In genomic region chr5:61313960-61314681, GRCh38 we compare ENCODE assay signal across 11 cellular contexts. TPM values are rescaled to one million over a fixed set of nuclear protein-coding genes. Genes with fewer than 3 reads are reported as not detected.
DNase-seq lines count a peak whose midpoint lies in the region; ATAC-seq and TF ChIP-seq lines count a peak whose summit lies in the region.
"Had no signal": no experiment of that assay in that cellular context is flagged by ENCODE, and none has a peak within 500 bp of the region (broad histone marks: within the 10 kb centered on the region; RNA-seq: fewer than 3 reads in every experiment).

No MANE protein-coding gene starts in this region.

- peak; percentile 59 to 70 for ATAC-seq in activated naive CD4-positive, alpha-beta T cell treated with anti-CD3 and anti-CD28 coated beads, Interleukin-2, amount 50 U/mL, for 72 hours
- peak; percentile 80 for ATAC-seq in thoracic aorta (ENCODE audit: insufficient number of reproducible peaks, low FRiP score, low read depth)
- ATAC-seq: left ventricle myocardium superior had no signal

- intact Hi-C loops in ovary (cut with DNase I) = no loop called here

- no peak for TF ChIP-seq EP300 in ovary (IDR thresholded peaks at IDR 0.05)

- H3K27me3 ChIP-seq in SJCRH30 (no peaks in the 10 kb centered on the region), thoracic aorta (replicated peaks; ENCODE audit: insufficient read depth) (no peaks in the 10 kb centered on the region), ovary (no peaks in the 10 kb centered on the region), Peyer's patch (no peaks in the 10 kb centered on the region)

- no peak overlapping the region for H3K4me3 ChIP-seq in SJCRH30
- H3K4me3 ChIP-seq in fibroblast of the aortic adventitia (ENCODE audit: low read depth, low read length) = no peak overlapping the region
- no peak overlapping the region for H3K4me3 ChIP-seq in thoracic aorta
- H3K4me3 ChIP-seq in ovary = no peak overlapping the region
- no peak overlapping the region for H3K4me3 ChIP-seq in Peyer's patch

- no peaks in the 10 kb centered on the region for H3K9me3 Mint-ChIP-seq in activated naive CD4-positive, alpha-beta T cell treated with anti-CD3 and anti-CD28 coated beads, Interleukin-2, amount 50 U/mL, for 72 hours

- peak overlapping the region; percentile 77 for H3K27ac ChIP-seq in SJCRH30
- peak overlapping the region; percentile 51 to 66 for H3K27ac ChIP-seq in thoracic aorta
- no peak overlapping the region for H3K27ac ChIP-seq in ovary
- no peak overlapping the region for H3K27ac ChIP-seq in Peyer's patch

- no peak for TF ChIP-seq CTCF in fibroblast of the aortic adventitia (IDR thresholded peaks at IDR 0.05; ENCODE audit: insufficient read depth, low read length)
- no peak for TF ChIP-seq CTCF in thoracic aorta (IDR thresholded peaks at IDR 0.05)
- no peak for TF ChIP-seq CTCF in ovary (IDR thresholded peaks at IDR 0.05)
- no peak for TF ChIP-seq CTCF in Peyer's patch (IDR thresholded peaks at IDR 0.05)

- H3K9me3 ChIP-seq in SJCRH30 (replicated peaks) (no peaks in the 10 kb centered on the region), thoracic aorta (no peaks in the 10 kb centered on the region), ovary (no peaks in the 10 kb centered on the region), Peyer's patch (no peaks in the 10 kb centered on the region)

- no peaks in the 10 kb centered on the region for H3K36me3 ChIP-seq in SJCRH30
- no peaks in the 10 kb centered on the region for H3K36me3 ChIP-seq in thoracic aorta
- H3K36me3 ChIP-seq in ovary = no peaks in the 10 kb centered on the region
- no peaks in the 10 kb centered on the region for H3K36me3 ChIP-seq in Peyer's patch

- H3K36me3 Mint-ChIP-seq in activated naive CD4-positive, alpha-beta T cell treated with anti-CD3 and anti-CD28 coated beads, Interleukin-2, amount 50 U/mL, for 72 hours = no peaks in the 10 kb centered on the region
- H3K36me3 Mint-ChIP-seq: CD4-positive, alpha-beta memory T cell had no signal

- 18 to 39% (median 38%) methylated on average over 1 of the region's 1 CpG for WGBS in ovary, 3 donors

- H3K4me1 ChIP-seq in SJCRH30 (peaks cover 21% of the 10 kb centered on the region), thoracic aorta (ENCODE audit: control insufficient read depth in 1 of 2, low read depth in 2 of 2) (peaks cover 18 to 50% of the 10 kb centered on the region in 2 donors), ovary (ENCODE audit: insufficient read depth) (peaks cover 2% of the 10 kb centered on the region), Peyer's patch (peaks cover 0 to 5% (median 0%) of the 10 kb centered on the region in 4 donors)

- H3K27ac Mint-ChIP-seq in activated naive CD4-positive, alpha-beta T cell treated with anti-CD3 and anti-CD28 coated beads, Interleukin-2, amount 50 U/mL, for 72 hours = no peak overlapping the region

- DNase-seq in activated naive CD4-positive, alpha-beta T cell treated with anti-CD3 and anti-CD28 coated beads, Interleukin-2, amount 50 U/mL, for 72 hours (ENCODE audit: low spot score in 2 of 2) = no peak
- no peak for DNase-seq in activated naive CD4-positive, alpha-beta T cell treated with Interleukin-2 at 50 U/mL for 16 hours
- peak; percentile 73 to 74 for DNase-seq in SJCRH30
- peak; percentile 91 for DNase-seq in fibroblast of the aortic adventitia (ENCODE audit: low read depth)
- DNase-seq in thoracic aorta (ENCODE audit: low spot score) = peak; percentile 45
- DNase-seq in ovary = no peak
- DNase-seq in NCI-H1048 (lab: John Stamatoyannopoulos, UW) = no peak
- DNase-seq in Peyer's patch = no peak
- DNase-seq: activated CD4-positive, CD25-positive, alpha-beta regulatory T cell treated with anti-CD3 and anti-CD28 coated beads, Interleukin-2, amount 50 U/mL, for 72 hours; CD4-positive, alpha-beta memory T cell; left ventricle myocardium superior had no signal

- no peak for TF ChIP-seq POLR2A in ovary (IDR thresholded peaks at IDR 0.05)
- TF ChIP-seq POLR2A in Peyer's patch (IDR thresholded peaks at IDR 0.05) = no peak

RNA-seq across cellular contexts. Expression of gene ZSWIM6, which starts 17.9 kb away (rescaled TPM):
- total RNA-seq in activated naive CD4-positive, alpha-beta T cell treated with anti-CD3 and anti-CD28 coated beads, Interleukin-2, amount 50 U/mL, for 72 hours = 1 to 10 TPM; 5.3 to 6.2 TPM
- 10.6 and 12.0 TPM in 2 replicates for total RNA-seq in SJCRH30 (2014; rRNA removed; shearing (Covaris generic))
- total RNA-seq in fibroblast of the aortic adventitia (ENCODE audit: low replicate concordance) (3.1 and 6.9 TPM in 2 replicates), thoracic aorta (10 to 100 TPM; 10.6 to 18.8 TPM), ovary (10 to 100 TPM in 5 of 7 donors, 1 to 10 TPM in 2; 8.7 to 15.3 (median 13.4) TPM), Peyer's patch (10 to 100 TPM; 13.3 to 19.4 (median 16.0) TPM)
- 10 to 100 TPM in 1 of 2 donors, 1 to 10 TPM in 1; 4.1 to 10.6 TPM for polyA plus RNA-seq in ovary

Comparison
In these comparisons a context has a peak if more than half of its experiments do, and no peak if none do; other contexts are left out.
1. DNase-seq: peak in SJCRH30 (2 of 2), fibroblast of the aortic adventitia (single experiment) and thoracic aorta (single experiment); none in activated naive CD4-positive, alpha-beta T cell treated with anti-CD3 and anti-CD28 coated beads, Interleukin-2, amount 50 U/mL, for 72 hours (0 of 2), activated naive CD4-positive, alpha-beta T cell treated with Interleukin-2 at 50 U/mL for 16 hours (single experiment), ovary (0 of 5), NCI-H1048 (single experiment) and Peyer's patch (0 of 3).
2. H3K27ac ChIP-seq: peak in SJCRH30 (single experiment) and thoracic aorta (2 of 2); none in ovary (0 of 2) and Peyer's patch (0 of 4).